Comparison of ENCODE assay signal across 1 cellular context in genomic region chr3:149010504-149010951, GRCh38.
TF ChIP-seq lines count a peak whose summit lies in the region.

No MANE protein-coding gene starts in this region.

TF ChIP-seq in HepG2, 621 proteins besides CTCF, POLR2A, EP300 and RAD21 (continued from another document and continues in another):
- peak; percentile 74 for TF ChIP-seq ZBTB33 (CRISPR knock-in tag; IDR thresholded peaks at IDR 0.05)
- no peak for TF ChIP-seq ZNF547 (CRISPR knock-in tag; IDR thresholded peaks at IDR 0.05)
- no peak for TF ChIP-seq ZBTB49 (CRISPR knock-in tag; IDR thresholded peaks at IDR 0.05; ENCODE audit: borderline replicate concordance)
- TF ChIP-seq YEATS2 (CRISPR knock-in tag; IDR thresholded peaks at IDR 0.05; ENCODE audit: borderline replicate concordance), result no peak
- TF ChIP-seq ZNF296 (CRISPR knock-in tag; conservative IDR thresholded peaks at IDR 0.05), result no peak
- no peak for TF ChIP-seq ZNF737 (CRISPR knock-in tag; IDR thresholded peaks at IDR 0.05; ENCODE audit: borderline replicate concordance)
- no peak for TF ChIP-seq ZNF24 (IDR thresholded peaks at IDR 0.05)
- TF ChIP-seq ETS1 (CRISPR knock-in tag; IDR thresholded peaks at IDR 0.05), result no peak
- TF ChIP-seq MED1 (CRISPR knock-in tag; IDR thresholded peaks at IDR 0.05), result peak; percentile 54; the same call in 1 of the 2 replicates
- no peak for TF ChIP-seq KDM1A (CRISPR knock-in tag; IDR thresholded peaks at IDR 0.05)
- no peak for TF ChIP-seq SKI (IDR thresholded peaks at IDR 0.05; ENCODE audit: partially characterized antibody)
- no peak for TF ChIP-seq HDAC1 (CRISPR knock-in tag; IDR thresholded peaks at IDR 0.05)
- peak; percentile 7; the same call in 1 of the 2 replicates for TF ChIP-seq ZNF281 (CRISPR knock-in tag; IDR thresholded peaks at IDR 0.05; ENCODE audit: borderline replicate concordance)
- TF ChIP-seq UBTF (CRISPR knock-in tag; IDR thresholded peaks at IDR 0.05), result no peak
- 0 out of 2 replicates have a peak, but pooled peaks have one; percentile 32 for TF ChIP-seq ZNF749 (CRISPR knock-in tag; IDR thresholded peaks at IDR 0.05; ENCODE audit: borderline replicate concordance)
- TF ChIP-seq ZNF720 (CRISPR knock-in tag; IDR thresholded peaks at IDR 0.05), result no peak
- TF ChIP-seq PLRG1 (conservative IDR thresholded peaks at IDR 0.05), result no peak
- TF ChIP-seq ZBTB21 (CRISPR knock-in tag; IDR thresholded peaks at IDR 0.05), result no peak
- no peak for TF ChIP-seq ELF1 (CRISPR knock-in tag; IDR thresholded peaks at IDR 0.05)
- no peak for TF ChIP-seq ZBTB44 (CRISPR knock-in tag; IDR thresholded peaks at IDR 0.05)
- no peak for TF ChIP-seq ZNF512B (CRISPR knock-in tag; IDR thresholded peaks at IDR 0.05; ENCODE audit: borderline replicate concordance)
- no peak for TF ChIP-seq ZNF34 (CRISPR knock-in tag; IDR thresholded peaks at IDR 0.05; ENCODE audit: borderline replicate concordance)
- TF ChIP-seq IKZF4 (CRISPR knock-in tag; IDR thresholded peaks at IDR 0.05; ENCODE audit: borderline replicate concordance, low read depth, not compliant biosample characterization), result no peak
- no peak for TF ChIP-seq RFXANK (CRISPR knock-in tag; IDR thresholded peaks at IDR 0.05)
- peak; percentile 52; the same call in 1 of the 2 replicates for TF ChIP-seq PHF21A (CRISPR knock-in tag; IDR thresholded peaks at IDR 0.05)
- TF ChIP-seq SATB2 (CRISPR knock-in tag; IDR thresholded peaks at IDR 0.05), result 0 out of 2 replicates have a peak, but pooled peaks have one; percentile 37
- TF ChIP-seq ZNF274 (CRISPR knock-in tag; IDR thresholded peaks at IDR 0.05), result no peak
- no peak for TF ChIP-seq NFRKB (IDR thresholded peaks at IDR 0.05)
- TF ChIP-seq SOX5 (CRISPR knock-in tag; IDR thresholded peaks at IDR 0.05; ENCODE audit: borderline replicate concordance), result peak; percentile 84; the same call in 1 of the 2 replicates
- no peak for TF ChIP-seq ZNF879 (CRISPR knock-in tag; IDR thresholded peaks at IDR 0.05)
- no peak for TF ChIP-seq PCBP1 (IDR thresholded peaks at IDR 0.05; ENCODE audit: borderline replicate concordance, low read depth, low read length)
- no peak for TF ChIP-seq ZNF7 (CRISPR knock-in tag; IDR thresholded peaks at IDR 0.05)
- no peak for TF ChIP-seq ZNF577 (CRISPR knock-in tag; IDR thresholded peaks at IDR 0.05; ENCODE audit: borderline replicate concordance, low read depth)
- no peak for TF ChIP-seq ZNF569 (CRISPR knock-in tag; IDR thresholded peaks at IDR 0.05; ENCODE audit: borderline replicate concordance)
- TF ChIP-seq ZNF20 (CRISPR knock-in tag; IDR thresholded peaks at IDR 0.05), result no peak
- TF ChIP-seq TCF7 (IDR thresholded peaks at IDR 0.05; ENCODE audit: low read depth), result no peak
- no peak for TF ChIP-seq ZBTB2 (CRISPR knock-in tag; IDR thresholded peaks at IDR 0.05; ENCODE audit: low read depth)
- no peak for TF ChIP-seq ZNF746 (CRISPR knock-in tag; IDR thresholded peaks at IDR 0.05)
- TF ChIP-seq MED13 (CRISPR knock-in tag; IDR thresholded peaks at IDR 0.05), result no peak
- no peak for TF ChIP-seq ZNF101 (CRISPR knock-in tag; IDR thresholded peaks at IDR 0.05; ENCODE audit: borderline replicate concordance, low read depth)
- no peak for TF ChIP-seq ZNF501 (CRISPR knock-in tag; IDR thresholded peaks at IDR 0.05)
- peak; percentile 32; the same call in 1 of the 2 replicates for TF ChIP-seq MEIS1 (CRISPR knock-in tag; IDR thresholded peaks at IDR 0.05; ENCODE audit: borderline replicate concordance)
- TF ChIP-seq DNMT1 (CRISPR knock-in tag; IDR thresholded peaks at IDR 0.05), result no peak
- no peak for TF ChIP-seq AGO1 (IDR thresholded peaks at IDR 0.05; ENCODE audit: low read depth, low read length, poor library complexity, severe bottlenecking)
- TF ChIP-seq TBX2 (CRISPR knock-in tag; IDR thresholded peaks at IDR 0.05; ENCODE audit: borderline replicate concordance), result peak; percentile 68; the same call in 1 of the 2 replicates
- no peak for TF ChIP-seq ZNF597 (CRISPR knock-in tag; IDR thresholded peaks at IDR 0.05)
- no peak for TF ChIP-seq ZNF607 (CRISPR knock-in tag; IDR thresholded peaks at IDR 0.05; ENCODE audit: borderline replicate concordance)
- no peak for TF ChIP-seq ZFAT (CRISPR knock-in tag; conservative IDR thresholded peaks at IDR 0.05)
- no peak for TF ChIP-seq BRD4 (CRISPR knock-in tag; IDR thresholded peaks at IDR 0.05)
